ENCODE assay signal across 15 cellular contexts in the genomic region with DNA sequence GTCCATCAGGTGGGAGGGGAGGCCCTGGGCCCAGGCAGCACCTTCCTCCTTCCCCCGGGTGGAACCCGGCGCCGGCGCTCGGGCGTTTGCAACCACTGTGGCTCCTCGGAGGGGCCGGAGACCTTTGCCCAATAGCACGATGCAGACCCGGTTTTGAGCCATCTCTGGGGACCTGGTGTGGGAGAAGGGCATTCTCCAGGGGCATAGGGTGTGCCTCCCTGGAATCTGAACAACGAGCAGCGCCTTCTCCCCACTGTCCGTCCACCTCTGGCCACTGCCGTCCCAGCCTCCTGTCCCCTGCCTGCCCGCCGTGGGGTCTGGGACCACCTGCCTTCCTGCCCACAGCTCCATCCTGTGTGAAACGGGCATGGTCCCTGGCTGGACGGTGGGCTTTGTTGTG.
"Had no signal": no experiment of that assay in that cellular context is flagged by ENCODE, and none has a peak within 500 bp of the region (broad histone marks: within the 10 kb centered on the region; RNA-seq: fewer than 3 reads in every experiment).

No MANE protein-coding gene starts in this region.

- DNase-seq: activated CD4-positive, alpha-beta T cell treated with anti-CD3 and anti-CD28 coated beads, Interleukin-2, amount 50 U/mL, for 4 hours; activated effector memory CD4-positive, alpha-beta T cell treated with anti-CD3 and anti-CD28 coated beads, Interleukin-2, amount 50 U/mL, for 16 hours; activated T-cell treated with anti-CD3 and anti-CD28 coated beads, Interleukin-2, amount 50 U/mL, for 72 hours; adrenal gland; immature natural killer cell; mesenchymal stem cell; naive thymus-derived CD4-positive, alpha-beta T cell; stimulated activated naive CD8-positive, alpha-beta T cell treated with anti-CD3 and anti-CD28 coated beads, Interleukin-15, Interleukin-2, amounts not matched to agents 100 U/mL and 50 U/mL, for 24 hours; SW 1271 had no signal

- ATAC-seq: activated T-cell treated with anti-CD3 and anti-CD28 coated beads, Interleukin-2, amount 50 U/mL, for 72 hours; gastroesophageal sphincter; heart right ventricle; naive thymus-derived CD4-positive, alpha-beta T cell; stimulated activated naive CD8-positive, alpha-beta T cell treated with anti-CD3 and anti-CD28 coated beads, Interleukin-15, Interleukin-2, amounts not matched to agents 100 U/mL and 50 U/mL, for 24 hours had no signal

- H3K27ac ChIP-seq: adrenal gland, heart right ventricle, neutrophil had no signal

- H3K9me3 ChIP-seq: adrenal gland, gastroesophageal sphincter, heart right ventricle, neutrophil, upper lobe of left lung had no signal

- H3K4me1 Mint-ChIP-seq: activated naive CD4-positive, alpha-beta T cell treated with anti-CD3 and anti-CD28 coated beads, Interleukin-2, amount 50 U/mL, for 24 hours; immature natural killer cell had no signal

- H3K4me3 ChIP-seq: adrenal gland, cardiac muscle cell, gastroesophageal sphincter, heart right ventricle, upper lobe of left lung had no signal

- H3K27me3 ChIP-seq: adrenal gland, cardiac muscle cell, gastroesophageal sphincter, heart right ventricle, neutrophil, upper lobe of left lung had no signal

- H3K36me3 Mint-ChIP-seq: activated naive CD4-positive, alpha-beta T cell treated with anti-CD3 and anti-CD28 coated beads, Interleukin-2, amount 50 U/mL, for 24 hours had no signal

- H3K9me3 Mint-ChIP-seq: activated naive CD4-positive, alpha-beta T cell treated with anti-CD3 and anti-CD28 coated beads, Interleukin-2, amount 50 U/mL, for 24 hours; activated T-cell treated with anti-CD3 and anti-CD28 coated beads, Interleukin-2, amount 50 U/mL, for 72 hours; immature natural killer cell; naive thymus-derived CD4-positive, alpha-beta T cell had no signal

- H3K4me3 Mint-ChIP-seq: activated naive CD4-positive, alpha-beta T cell treated with anti-CD3 and anti-CD28 coated beads, Interleukin-2, amount 50 U/mL, for 24 hours; activated T-cell treated with anti-CD3 and anti-CD28 coated beads, Interleukin-2, amount 50 U/mL, for 72 hours; immature natural killer cell; naive thymus-derived CD4-positive, alpha-beta T cell had no signal

- H3K27ac Mint-ChIP-seq: activated naive CD4-positive, alpha-beta T cell treated with anti-CD3 and anti-CD28 coated beads, Interleukin-2, amount 50 U/mL, for 24 hours; activated T-cell treated with anti-CD3 and anti-CD28 coated beads, Interleukin-2, amount 50 U/mL, for 72 hours; immature natural killer cell had no signal

- H3K27me3 Mint-ChIP-seq: activated naive CD4-positive, alpha-beta T cell treated with anti-CD3 and anti-CD28 coated beads, Interleukin-2, amount 50 U/mL, for 24 hours; naive thymus-derived CD4-positive, alpha-beta T cell had no signal
